In the genomic region with DNA sequence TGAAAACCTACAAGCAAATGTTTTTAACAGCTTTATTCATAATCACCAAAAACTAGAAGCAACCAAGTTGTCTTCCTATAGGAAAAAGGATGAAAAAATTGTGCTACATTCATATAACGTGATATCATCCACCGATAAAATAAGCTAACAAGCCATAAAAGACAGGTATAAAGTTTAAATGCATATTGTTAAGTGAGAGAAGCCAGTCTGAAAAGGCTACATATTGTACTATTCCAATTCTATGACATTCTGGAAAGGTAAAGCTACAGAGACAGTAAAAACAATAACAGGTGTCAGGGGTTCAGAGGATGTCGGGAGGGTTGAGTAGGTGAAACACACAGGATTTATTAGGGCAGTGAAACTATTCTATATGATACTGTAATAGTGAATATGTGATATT, we compare ENCODE assay signal across 28 cellular contexts.
"Had no signal": no experiment of that assay in that cellular context is flagged by ENCODE, and none has a peak within 500 bp of the region (broad histone marks: within the 10 kb centered on the region; RNA-seq: fewer than 3 reads in every experiment).

No MANE protein-coding gene starts in this region.

- DNase-seq: colonic mucosa; cortex of kidney; dermis blood vessel endothelial cell; dorsolateral prefrontal cortex; effector CD4-positive, alpha-beta T cell; effector CD8-positive, alpha-beta T cell; effector memory CD4-positive, alpha-beta T cell; effector memory CD8-positive, alpha-beta T cell; endodermal cell; erythroblast; esophagus squamous epithelium; foreskin fibroblast; foreskin keratinocyte; foreskin melanocyte; gastrocnemius medialis; glutamatergic neuron; head of caudate nucleus; heart left ventricle; heart right ventricle had no signal

- H3K4me1 ChIP-seq: colonic mucosa, esophagus muscularis mucosa, esophagus squamous epithelium, foreskin keratinocyte, gastrocnemius medialis, gastroesophageal sphincter had no signal

- H3K27ac ChIP-seq: colonic mucosa, coronary artery, dorsolateral prefrontal cortex, epithelial cell of prostate, esophagus muscularis mucosa, esophagus squamous epithelium, foreskin keratinocyte, gastrocnemius medialis, gastroesophageal sphincter, heart left ventricle, heart right ventricle had no signal

- H3K4me3 ChIP-seq: colonic mucosa, coronary artery, dorsolateral prefrontal cortex, esophagus muscularis mucosa, esophagus squamous epithelium, gastrocnemius medialis, gastroesophageal sphincter, heart left ventricle, heart right ventricle had no signal

- H3K9me3 ChIP-seq: colonic mucosa, esophagus muscularis mucosa, esophagus squamous epithelium, gastrocnemius medialis, gastroesophageal sphincter, heart left ventricle, heart right ventricle had no signal

- H3K36me3 ChIP-seq: colonic mucosa, esophagus squamous epithelium, gastrocnemius medialis, heart left ventricle, heart right ventricle had no signal

- H3K27me3 ChIP-seq: colonic mucosa, dorsolateral prefrontal cortex, esophagus muscularis mucosa, esophagus squamous epithelium, foreskin keratinocyte, gastrocnemius medialis, gastroesophageal sphincter, heart left ventricle, heart right ventricle had no signal

- ATAC-seq: effector memory CD8-positive, alpha-beta T cell; esophagus mucosa; foreskin keratinocyte; gastrocnemius medialis; gastroesophageal sphincter; heart left ventricle; heart right ventricle had no signal

- FAIRE-seq: colon, endometrium, endothelial cell of umbilical vein, frontal cortex had no signal
